In genomic region chr22:38657248-38657909, GRCh38 we compare ENCODE assay signal across 7 cellular contexts. TPM values are rescaled to one million over a fixed set of nuclear protein-coding genes. Genes with fewer than 3 reads are reported as not detected.
DNase-seq lines count a peak whose midpoint lies in the region; ATAC-seq and TF ChIP-seq lines count a peak whose summit lies in the region.

No MANE protein-coding gene starts in this region.

- DNase-seq in activated CD4-positive, alpha-beta T cell treated with anti-CD3 and anti-CD28 coated beads for 48 hours = peak; percentile 56
- DNase-seq in effector memory CD8-positive, alpha-beta T cell = peak in 2 of 3 experiments; percentile 4 to 11
- peak in 7 of 9 donors; percentile 11 to 48 (median 30) for DNase-seq in naive thymus-derived CD4-positive, alpha-beta T cell
- no peak for DNase-seq in type B pancreatic cell (ENCODE audit: extremely low spot score, unreplicated experiment)

- H3K4me1 ChIP-seq in HUES48 (ENCODE audit: control insufficient read depth, insufficient read depth, low read length) = 0 out of 2 replicates have a peak, but pooled peaks cover 5% of the 10 kb centered on the region
- peaks cover 4 to 9% of the 10 kb centered on the region in 2 donors for H3K4me1 ChIP-seq in naive thymus-derived CD4-positive, alpha-beta T cell (ENCODE audit: control insufficient read depth in 2 of 2, insufficient read depth in 2 of 2, low read length in 2 of 2)

- H3K36me3 Mint-ChIP-seq in effector memory CD8-positive, alpha-beta T cell (ENCODE audit: insufficient read depth) = peaks cover 14% of the 10 kb centered on the region
- H3K36me3 Mint-ChIP-seq in naive thymus-derived CD4-positive, alpha-beta T cell = no peaks in the 10 kb centered on the region
- peaks cover 9% of the 10 kb centered on the region for H3K36me3 Mint-ChIP-seq in type B pancreatic cell

- no peak overlapping the region for H3K9ac ChIP-seq in HUES48 (ENCODE audit: low read depth, low read length)

- peaks cover 6 to 11% of the 10 kb centered on the region in 2 donors for H3K4me1 Mint-ChIP-seq in effector memory CD8-positive, alpha-beta T cell (ENCODE audit: low read depth in 2 of 2)
- peaks cover 4 to 23% (median 18%) of the 10 kb centered on the region in 7 donors for H3K4me1 Mint-ChIP-seq in naive thymus-derived CD4-positive, alpha-beta T cell
- H3K4me1 Mint-ChIP-seq in type B pancreatic cell (ENCODE audit: unreplicated experiment) = peaks cover 17% of the 10 kb centered on the region

- intact Hi-C loops in naive thymus-derived CD4-positive, alpha-beta T cell (cut with micrococcal nuclease) = loop anchor here (1.0 to 5.0 kb wide), 4 partner anchors 24 to 151 kb away; partner anchors contain the start of genes DDX17 (in 1 of the 2), DMC1 (in 1 of the 2) and TOMM22 (in 1 of the 2)

- H3K27me3 ChIP-seq in HUES48 (ENCODE audit: control insufficient read depth, insufficient read depth, low read length) = no peaks in the 10 kb centered on the region
- H3K27me3 ChIP-seq in naive thymus-derived CD4-positive, alpha-beta T cell (ENCODE audit: control insufficient read depth in 2 of 2, insufficient read depth in 2 of 2, low read length in 2 of 2) = no peaks in the 10 kb centered on the region

- H3K27ac ChIP-seq in HUES48 (ENCODE audit: low read depth, low read length) = peak overlapping the region; percentile 96
- H3K27ac ChIP-seq in naive thymus-derived CD4-positive, alpha-beta T cell (ENCODE audit: low read depth, low read length) = peak overlapping the region; percentile 93

- no peaks in the 10 kb centered on the region for H3K36me3 ChIP-seq in HUES48 (ENCODE audit: control insufficient read depth, insufficient read depth, low read length)
- peaks cover 0 to 4% (median 0%) of the 10 kb centered on the region in 3 experiments for H3K36me3 ChIP-seq in naive thymus-derived CD4-positive, alpha-beta T cell (ENCODE audit: control insufficient read depth in 2 of 3, insufficient read depth in 3 of 3, low read length in 3 of 3)

- H3K27ac Mint-ChIP-seq in effector memory CD8-positive, alpha-beta T cell = peak overlapping the region; percentile 99
- H3K27ac Mint-ChIP-seq in naive thymus-derived CD4-positive, alpha-beta T cell = peak overlapping the region; percentile 92 to 99 (median 98)
- H3K27ac Mint-ChIP-seq in type B pancreatic cell = peak overlapping the region; percentile 100

- no peak for TF ChIP-seq CTCF in type B pancreatic cell (conservative IDR thresholded peaks at IDR 0.05)

- no peaks in the 10 kb centered on the region for H3K9me3 Mint-ChIP-seq in effector memory CD8-positive, alpha-beta T cell
- no peaks in the 10 kb centered on the region for H3K9me3 Mint-ChIP-seq in naive thymus-derived CD4-positive, alpha-beta T cell
- H3K9me3 Mint-ChIP-seq in type B pancreatic cell = no peaks in the 10 kb centered on the region

- no peaks in the 10 kb centered on the region for H3K27me3 Mint-ChIP-seq in effector memory CD8-positive, alpha-beta T cell
- H3K27me3 Mint-ChIP-seq in naive thymus-derived CD4-positive, alpha-beta T cell = no peaks in the 10 kb centered on the region
- H3K27me3 Mint-ChIP-seq in type B pancreatic cell = no peaks in the 10 kb centered on the region

- ATAC-seq in GM18498 (IDR thresholded peaks at IDR 0.05; ENCODE audit: unreplicated experiment) (peak; percentile 38), HG03095 (IDR thresholded peaks at IDR 0.05; ENCODE audit: unreplicated experiment) (no peak)
- peak; percentile 17 for ATAC-seq in effector memory CD8-positive, alpha-beta T cell (replicated peaks)
- ATAC-seq in naive thymus-derived CD4-positive, alpha-beta T cell = no peak

- POLR2A ChIA-PET in naive thymus-derived CD4-positive, alpha-beta T cell (lab: Charles Lee) = interaction anchor here (0.9 to 1.9 kb wide), 6 partner anchors 14 to 155 kb away, joined by 3 to 14 read pairs (median 3); partner anchors contain the start of genes DNAL4, GTPBP1 and TOMM22

- H3K9me3 ChIP-seq in HUES48 (ENCODE audit: control insufficient read depth, insufficient read depth, low read length) = no peaks in the 10 kb centered on the region
- no peaks in the 10 kb centered on the region for H3K9me3 ChIP-seq in naive thymus-derived CD4-positive, alpha-beta T cell (ENCODE audit: control insufficient read depth in 2 of 3, low read length in 3 of 3)

- peak overlapping the region; percentile 93 to 95 for H3K4me3 Mint-ChIP-seq in effector memory CD8-positive, alpha-beta T cell
- peak overlapping the region; percentile 94 to 96 (median 96) for H3K4me3 Mint-ChIP-seq in naive thymus-derived CD4-positive, alpha-beta T cell
- peak overlapping the region; percentile 97 for H3K4me3 Mint-ChIP-seq in type B pancreatic cell

- CTCF ChIA-PET in naive thymus-derived CD4-positive, alpha-beta T cell (lab: Charles Lee) = no interaction called here

- peak overlapping the region; percentile 78 for H3K4me3 ChIP-seq in HUES48 (ENCODE audit: low read depth, low read length)
- H3K4me3 ChIP-seq in naive thymus-derived CD4-positive, alpha-beta T cell (ENCODE audit: low read length) = peak overlapping the region; percentile 98

RNA-seq across cellular contexts. Expression of gene CBY1, which starts 0.9 kb away (rescaled TPM):
- total RNA-seq in naive thymus-derived CD4-positive, alpha-beta T cell = 10 to 100 TPM; 12.2 to 39.9 (median 15.2) TPM
- 10 to 100 TPM in 1 of 2 donors, 1 to 10 TPM in 1; 8.1 to 11.2 TPM for polyA plus RNA-seq in naive thymus-derived CD4-positive, alpha-beta T cell
- 48.9 and 53.5 TPM in 2 replicates for total RNA-seq in type B pancreatic cell (ENCODE audit: low replicate concordance)

RNA-seq across cellular contexts. Expression of gene FAM227A, which starts 1.2 kb away (rescaled TPM):
- 1 to 10 TPM in 1 of 5 experiments, under 1 TPM in 3, not detected in 1; 0.05 to 1.0 (median 0.30) TPM for total RNA-seq in naive thymus-derived CD4-positive, alpha-beta T cell
- not detected for polyA plus RNA-seq in naive thymus-derived CD4-positive, alpha-beta T cell
- total RNA-seq in type B pancreatic cell (ENCODE audit: low replicate concordance) = 5.0 and 11.2 TPM in 2 replicates

RNA-seq across cellular contexts. Expression of gene TOMM22, which starts 24.4 kb away (rescaled TPM):
- total RNA-seq in naive thymus-derived CD4-positive, alpha-beta T cell = 10 to 100 TPM; 45.0 to 92.4 (median 50.6) TPM
- polyA plus RNA-seq in naive thymus-derived CD4-positive, alpha-beta T cell = 10 to 100 TPM; 47.3 to 53.1 TPM
- total RNA-seq in type B pancreatic cell (ENCODE audit: low replicate concordance) = 80.8 and 91.6 TPM in 2 replicates

RNA-seq across cellular contexts. Expression of gene JOSD1, which starts 43.4 kb away (rescaled TPM):
- total RNA-seq in naive thymus-derived CD4-positive, alpha-beta T cell = 100 to 1,000 TPM in 2 of 5 experiments, 10 to 100 TPM in 3; 60.6 to 175 (median 74.9) TPM
- 1 to 10 TPM; 7.4 to 8.1 TPM for polyA plus RNA-seq in naive thymus-derived CD4-positive, alpha-beta T cell
- 43.4 and 51.8 TPM in 2 replicates for total RNA-seq in type B pancreatic cell (ENCODE audit: low replicate concordance)

RNA-seq across cellular contexts. Expression of gene GTPBP1, which starts 48.4 kb away (rescaled TPM):
- total RNA-seq in naive thymus-derived CD4-positive, alpha-beta T cell = 100 to 1,000 TPM in 2 of 5 experiments, 10 to 100 TPM in 3; 79.1 to 209 (median 91.9) TPM
- polyA plus RNA-seq in naive thymus-derived CD4-positive, alpha-beta T cell = 10 to 100 TPM; 16.9 to 32.8 TPM
- 47.1 and 60.1 TPM in 2 replicates for total RNA-seq in type B pancreatic cell (ENCODE audit: low replicate concordance)

Comparison
In these comparisons a context has a peak if more than half of its experiments do, and no peak if none do; other contexts are left out.
1. ATAC-seq: peak in GM18498 (single experiment) and effector memory CD8-positive, alpha-beta T cell (single experiment); none in naive thymus-derived CD4-positive, alpha-beta T cell (single experiment) and HG03095 (single experiment).
2. Peak in every context shown above with its lines, with median percentiles within 50 percentile points of each other: H3K27ac Mint-ChIP-seq and H3K4me3 Mint-ChIP-seq.